In the genomic region with DNA sequence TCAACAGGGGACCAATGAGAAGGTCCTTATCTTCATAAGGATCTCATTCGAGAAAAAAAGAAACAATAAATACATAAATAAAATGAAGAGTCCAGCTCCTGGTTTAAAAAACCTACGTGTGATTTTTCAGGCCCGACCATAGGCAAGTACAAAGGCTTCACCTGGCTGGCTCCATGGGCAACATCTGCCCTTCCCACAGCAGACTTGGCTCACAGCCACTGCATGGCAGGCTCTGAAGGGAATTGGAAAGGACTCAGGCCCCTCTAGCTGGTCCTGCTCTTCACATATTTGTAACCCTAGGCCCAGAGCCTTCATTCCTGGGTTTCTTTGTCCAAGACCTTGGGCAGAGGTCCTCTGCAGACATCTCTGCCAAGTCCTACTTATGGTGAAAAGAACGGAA, we compare ENCODE assay signal across 20 cellular contexts.
DNase-seq lines count a peak whose midpoint lies in the region; TF ChIP-seq lines count a peak whose summit lies in the region.
"Had no signal": no experiment of that assay in that cellular context is flagged by ENCODE, and none has a peak within 500 bp of the region (broad histone marks: within the 10 kb centered on the region; RNA-seq: fewer than 3 reads in every experiment).

No MANE protein-coding gene starts in this region.

- H3K36me3 Mint-ChIP-seq in nephron (ENCODE audit: low read depth) (no peaks in the 10 kb centered on the region), progenitor cell of endocrine pancreas (ENCODE audit: insufficient read depth) (no peaks in the 10 kb centered on the region), glutamatergic neuron (ENCODE audit: unreplicated experiment) (no peaks in the 10 kb centered on the region)
- H3K36me3 Mint-ChIP-seq: CD4-positive, CD25-positive, alpha-beta regulatory T cell had no signal

- no peak for TF ChIP-seq POLR2A in transverse colon (IDR thresholded peaks at IDR 0.05)

- H3K36me3 ChIP-seq in transverse colon = no peaks in the 10 kb centered on the region

- intact Hi-C loops in transverse colon (cut with DNase I; ENCODE audit: low total_unique reads) = no loop called here

- H3K27ac Mint-ChIP-seq in nephron = peak overlapping the region; percentile 5 to 62 (median 49)
- no peak overlapping the region for H3K27ac Mint-ChIP-seq in progenitor cell of endocrine pancreas
- no peak overlapping the region for H3K27ac Mint-ChIP-seq in glutamatergic neuron (ENCODE audit: unreplicated experiment)
- H3K27ac Mint-ChIP-seq: B cell had no signal

- TF ChIP-seq EP300 in transverse colon (IDR thresholded peaks at IDR 0.05; ENCODE audit: low read depth) = no peak

- H3K4me3 ChIP-seq in transverse colon = no peak overlapping the region

- H3K4me3 Mint-ChIP-seq in nephron (no peak overlapping the region), progenitor cell of endocrine pancreas (ENCODE audit: low read depth) (no peak overlapping the region), glutamatergic neuron (ENCODE audit: unreplicated experiment) (no peak overlapping the region)
- H3K4me3 Mint-ChIP-seq: B cell; CD4-positive, CD25-positive, alpha-beta regulatory T cell; H9 had no signal

- in situ Hi-C loops in transverse colon (cut with MboI; ENCODE audit: low pct_ligation_motif_present in 1 of 4, low pct_unique_long_range_greater_than_20kb in 1 of 4, low sequenced_read_pairs in 3 of 4) = no loop called here

- DNase-seq in DMS53 (lab: John Stamatoyannopoulos, UW) (peak; percentile 7), DMS53 treated with DMSO at 0.1 percent for 48 hours (lab: John Stamatoyannopoulos, UW; ENCODE audit: unreplicated experiment) (no peak), NCI-H1092 (lab: John Stamatoyannopoulos, UW) (peak; percentile 41), RPMI8226 (peak; percentile 68), progenitor cell of endocrine pancreas (ENCODE audit: low spot score, unreplicated experiment) (no peak), transverse colon (no peak), glutamatergic neuron (no peak)
- DNase-seq: CD4-positive, CD25-positive, alpha-beta regulatory T cell; H9; MV-4-11; NCI-H1436 treated with DMSO at 0.1 percent for 48 hours; NCI-H2081 treated with DMSO at 0.1 percent for 48 hours; NCI-H510A; NCI-H82; PC-3 had no signal

- no peak for TF ChIP-seq CTCF in nephron (IDR thresholded peaks at IDR 0.05; ENCODE audit: unreplicated experiment in 3 of 3)
- no peak for TF ChIP-seq CTCF in progenitor cell of endocrine pancreas (IDR thresholded peaks at IDR 0.05; ENCODE audit: unreplicated experiment)
- TF ChIP-seq CTCF in transverse colon (IDR thresholded peaks at IDR 0.05) = no peak
- TF ChIP-seq CTCF in glutamatergic neuron (IDR thresholded peaks at IDR 0.05; ENCODE audit: partially characterized antibody, unreplicated experiment) = no peak

- H3K27me3 ChIP-seq in transverse colon = no peaks in the 10 kb centered on the region

- no peaks in the 10 kb centered on the region for H3K9me3 ChIP-seq in transverse colon

- WGBS in transverse colon (ENCODE audit: low coverage in 1 of 2), 2 donors = 62 to 70% methylated on average over 3 to 4 of the region's 4 CpGs

- H3K4me1 ChIP-seq in transverse colon = no peaks in the 10 kb centered on the region

- H3K9me3 Mint-ChIP-seq in nephron (no peaks in the 10 kb centered on the region), progenitor cell of endocrine pancreas (ENCODE audit: low read depth) (no peaks in the 10 kb centered on the region), glutamatergic neuron (ENCODE audit: unreplicated experiment) (peaks cover 3% of the 10 kb centered on the region)
- H3K9me3 Mint-ChIP-seq: H9 had no signal

- H3K4me1 Mint-ChIP-seq in nephron (peaks cover 8% of the 10 kb centered on the region), progenitor cell of endocrine pancreas (ENCODE audit: low read depth) (no peaks in the 10 kb centered on the region), glutamatergic neuron (ENCODE audit: low read depth, unreplicated experiment) (peaks cover 3% of the 10 kb centered on the region)
- H3K4me1 Mint-ChIP-seq: B cell; CD4-positive, CD25-positive, alpha-beta regulatory T cell had no signal

- no peak overlapping the region for H3K27ac ChIP-seq in transverse colon
- H3K27ac ChIP-seq: HL-60, KMS-11, RWPE1 had no signal

- no peaks in the 10 kb centered on the region for H3K27me3 Mint-ChIP-seq in nephron (ENCODE audit: low read depth)
- peaks cover 6% of the 10 kb centered on the region for H3K27me3 Mint-ChIP-seq in progenitor cell of endocrine pancreas
- H3K27me3 Mint-ChIP-seq in glutamatergic neuron (ENCODE audit: unreplicated experiment) = peaks cover 2% of the 10 kb centered on the region
- H3K27me3 Mint-ChIP-seq: B cell; CD4-positive, CD25-positive, alpha-beta regulatory T cell had no signal

Comparison
In these comparisons a context has a peak if more than half of its experiments do, and no peak if none do; other contexts are left out.
1. DNase-seq: peak in DMS53 (single experiment), NCI-H1092 (single experiment) and RPMI8226 (single experiment); none in DMS53 treated with DMSO at 0.1 percent for 48 hours (single experiment), progenitor cell of endocrine pancreas (single experiment), transverse colon (single experiment) and glutamatergic neuron (single experiment).
2. H3K27ac Mint-ChIP-seq: peak in nephron (3 of 3); none in progenitor cell of endocrine pancreas (single experiment) and glutamatergic neuron (single experiment).